ENCODE assay signal across 19 cellular contexts in the genomic region with DNA sequence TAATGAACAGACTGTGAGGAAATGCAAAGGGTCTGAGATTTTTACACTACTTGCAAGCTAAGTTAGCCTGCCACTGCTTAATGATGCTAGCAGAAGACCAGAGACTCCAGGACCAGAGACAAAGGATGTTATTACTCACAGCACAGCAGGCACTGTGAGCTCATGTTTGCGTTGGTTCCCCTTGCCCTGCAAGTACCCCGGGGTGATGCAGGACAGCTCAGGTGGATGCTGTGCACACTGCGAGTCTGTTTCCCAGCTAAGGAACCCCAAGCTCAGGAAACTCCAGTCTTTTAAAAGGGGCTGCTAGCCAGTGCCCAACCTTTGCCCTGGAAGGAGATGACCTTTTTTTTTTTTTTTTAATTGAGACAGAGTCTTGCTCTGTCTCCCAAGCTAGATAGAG. TPM values are rescaled to one million over a fixed set of nuclear protein-coding genes. Genes with fewer than 3 reads are reported as not detected.
DNase-seq lines count a peak whose midpoint lies in the region; ATAC-seq and TF ChIP-seq lines count a peak whose summit lies in the region.
"Had no signal": no experiment of that assay in that cellular context is flagged by ENCODE, and none has a peak within 500 bp of the region (broad histone marks: within the 10 kb centered on the region; RNA-seq: fewer than 3 reads in every experiment).

No MANE protein-coding gene starts in this region.

- H3K36me3 ChIP-seq in PC-9 (ENCODE audit: low read depth) (no peaks in the 10 kb centered on the region), osteoblast (ENCODE audit: insufficient read depth, low read length) (no peaks in the 10 kb centered on the region)
- H3K36me3 ChIP-seq: cardiac muscle cell, spleen had no signal

- H3K36me3 Mint-ChIP-seq in activated naive CD4-positive, alpha-beta T cell treated with anti-CD3 and anti-CD28 coated beads, Interleukin-2, amount 10 ng/mL, durations not matched to agents 7 days and 5 days, result peaks cover 23% of the 10 kb centered on the region
- peaks cover 7% of the 10 kb centered on the region for H3K36me3 Mint-ChIP-seq in central memory CD8-positive, alpha-beta T cell (ENCODE audit: insufficient read depth)

- H3K4me1 Mint-ChIP-seq in activated naive CD4-positive, alpha-beta T cell treated with anti-CD3 and anti-CD28 coated beads, Interleukin-2, amount 10 ng/mL, durations not matched to agents 7 days and 5 days, result peaks cover 64% of the 10 kb centered on the region
- H3K4me1 Mint-ChIP-seq in central memory CD8-positive, alpha-beta T cell, result peaks cover 57% of the 10 kb centered on the region
- H3K4me1 Mint-ChIP-seq in stimulated activated naive CD8-positive, alpha-beta T cell treated with anti-CD3 and anti-CD28 coated beads, Interleukin-15, amount 100 ng/mL, for 72 hours, result peaks cover 94% of the 10 kb centered on the region

- no peaks in the 10 kb centered on the region for H3K9me3 ChIP-seq in PC-9 (ENCODE audit: insufficient read depth, low read depth)
- no peaks in the 10 kb centered on the region for H3K9me3 ChIP-seq in osteoblast (ENCODE audit: low read depth, low read length)

- H3K4me3 Mint-ChIP-seq in activated naive CD4-positive, alpha-beta T cell treated with anti-CD3 and anti-CD28 coated beads, Interleukin-2, amount 10 ng/mL, durations not matched to agents 7 days and 5 days, result no peak overlapping the region
- peak overlapping the region; percentile 80 for H3K4me3 Mint-ChIP-seq in central memory CD8-positive, alpha-beta T cell
- peak overlapping the region; percentile 84 for H3K4me3 Mint-ChIP-seq in stimulated activated naive CD8-positive, alpha-beta T cell treated with anti-CD3 and anti-CD28 coated beads, Interleukin-15, amount 100 ng/mL, for 72 hours

- peaks cover 20% of the 10 kb centered on the region for H3K9me3 Mint-ChIP-seq in activated naive CD4-positive, alpha-beta T cell treated with anti-CD3 and anti-CD28 coated beads, Interleukin-2, amount 10 ng/mL, durations not matched to agents 7 days and 5 days
- no peaks in the 10 kb centered on the region for H3K9me3 Mint-ChIP-seq in central memory CD8-positive, alpha-beta T cell
- peaks cover 21 to 32% of the 10 kb centered on the region in 2 donors for H3K9me3 Mint-ChIP-seq in stimulated activated naive CD8-positive, alpha-beta T cell treated with anti-CD3 and anti-CD28 coated beads, Interleukin-15, amount 100 ng/mL, for 72 hours
- H3K9me3 Mint-ChIP-seq: activated B cell treated with CpG ODN at 0.5 μM for 24 hours had no signal

- TF ChIP-seq CTCF in PC-9 (conservative IDR thresholded peaks at IDR 0.05), result no peak
- TF ChIP-seq CTCF in osteoblast (IDR thresholded peaks at IDR 0.05; ENCODE audit: extremely low read depth, low read depth, low read length), result no peak
- no peak for TF ChIP-seq CTCF in dorsolateral prefrontal cortex (IDR thresholded peaks at IDR 0.05 in 54 of 56, conservative IDR thresholded peaks at IDR 0.05 in 2 of 56; ENCODE audit: low read depth in 1 of 56, partially characterized antibody in 56 of 56)

- H2AFZ ChIP-seq in PC-9, result no peak overlapping the region
- H2AFZ ChIP-seq in osteoblast (ENCODE audit: low read length), result no peak overlapping the region

- POLR2A ChIA-PET in PC-9 (lab: Charles Lee; ENCODE audit: unreplicated experiment), result no interaction called here

- H3K79me2 ChIP-seq in PC-9 (ENCODE audit: low read depth) (no peaks in the 10 kb centered on the region), osteoblast (ENCODE audit: insufficient read depth, low read length) (no peaks in the 10 kb centered on the region)

- H4K20me1 ChIP-seq in PC-9 (ENCODE audit: insufficient read depth) (no peaks in the 10 kb centered on the region), osteoblast (ENCODE audit: insufficient read depth, low read length) (no peaks in the 10 kb centered on the region)

- BruUV-seq in PC-9 (replicated peaks; lab: Mats Ljungman, UMichigan), result TSS peak; percentile 38

- intact Hi-C loops in PC-9 (cut with micrococcal nuclease; ENCODE audit: unreplicated experiment), result no loop called here
- intact Hi-C loops in dorsolateral prefrontal cortex (cut with DNase I), result no loop called here

- no peaks in the 10 kb centered on the region for H3K27me3 ChIP-seq in PC-9 (ENCODE audit: insufficient read depth, low read depth)
- H3K27me3 ChIP-seq in osteoblast (ENCODE audit: insufficient read depth, low read length), result peaks cover 53% of the 10 kb centered on the region
- peaks cover 0 to 35% (median 0%) of the 10 kb centered on the region in 45 donors for H3K27me3 ChIP-seq in dorsolateral prefrontal cortex
- H3K27me3 ChIP-seq: cardiac muscle cell had no signal

- H3F3A ChIP-seq in PC-9 (ENCODE audit: insufficient read depth, low read depth), result peaks cover 9% of the 10 kb centered on the region; the same call in 1 of the 2 replicates

- DNase-seq in activated naive CD4-positive, alpha-beta T cell treated with anti-CD3 and anti-CD28 coated beads, Interleukin-2, amount 10 ng/mL, durations not matched to agents 7 days and 5 days, result no peak
- no peak for DNase-seq in activated naive CD4-positive, alpha-beta T cell treated with anti-CD3 and anti-CD28 coated beads, Interleukin-2, amount 50 U/mL, for 16 hours
- DNase-seq in PC-9, result no peak
- no peak for DNase-seq in central memory CD8-positive, alpha-beta T cell (ENCODE audit: low spot score in 2 of 2)
- no peak for DNase-seq in stimulated activated naive CD8-positive, alpha-beta T cell treated with anti-CD3 and anti-CD28 coated beads, Interleukin-15, amount 100 ng/mL, for 72 hours
- no peak for DNase-seq in osteoblast (ENCODE audit: insufficient read length, low spot score, missing footprints)
- no peak for DNase-seq in DMS 273 treated with DMSO at 0.1 percent for 48 hours (lab: John Stamatoyannopoulos, UW)
- no peak for DNase-seq in dorsolateral prefrontal cortex
- DNase-seq: activated B cell treated with CpG ODN at 0.5 μM for 24 hours; activated CD8-positive, alpha-beta memory T cell treated with anti-CD3 and anti-CD28 coated beads, Interleukin-2, amount 50 U/mL, for 4 hours; CD4-positive, CD25-positive, alpha-beta regulatory T cell; DMS79 treated with DMSO at 0.1 percent for 48 hours; mesendoderm; NCI-H1417 treated with DMSO at 0.1 percent for 48 hours; NCI-H526 treated with DMSO at 0.1 percent for 48 hours; SIG-M5; spleen; stimulated activated CD4-positive, alpha-beta T cell treated with anti-CD3 and anti-CD28 coated beads, Interleukin-4, amount 100 ng/mL, for 4 hours had no signal

- ATAC-seq in central memory CD8-positive, alpha-beta T cell (replicated peaks; ENCODE audit: extremely low read depth, poor library complexity, severe bottlenecking), result no peak
- no peak for ATAC-seq in stimulated activated naive CD8-positive, alpha-beta T cell treated with anti-CD3 and anti-CD28 coated beads, Interleukin-15, amount 100 ng/mL, for 72 hours

- H3K27ac ChIP-seq in PC-9 (no peak overlapping the region), osteoblast (ENCODE audit: low read depth, low read length) (no peak overlapping the region), dorsolateral prefrontal cortex (no peak overlapping the region)
- H3K27ac ChIP-seq: cardiac muscle cell, spleen had no signal

- H3K9me2 ChIP-seq in PC-9 (ENCODE audit: insufficient read depth), result no peaks in the 10 kb centered on the region

- CTCF ChIA-PET in activated naive CD4-positive, alpha-beta T cell treated with anti-CD3 and anti-CD28 coated beads, Interleukin-2, amount 10 ng/mL, durations not matched to agents 7 days and 5 days (lab: Charles Lee), result interaction anchor here (1.5 to 1.9 kb wide), 2 partner anchors 17 to 92 kb away, joined by 4 to 5 read pairs; no protein-coding TSS in a partner anchor
- CTCF ChIA-PET in PC-9 (lab: Charles Lee), result interaction anchor here (0.6 to 1.1 kb wide), 2 partner anchors 14 to 52 kb away, joined by 3 to 5 read pairs; no protein-coding TSS in a partner anchor

- H3K4me3 ChIP-seq in PC-9 (no peak overlapping the region), osteoblast (ENCODE audit: insufficient read depth, low read length) (no peak overlapping the region), dorsolateral prefrontal cortex (no peak overlapping the region)

- peak overlapping the region; percentile 93; the same call in 1 of the 2 replicates for H3K4me2 ChIP-seq in PC-9
- no peak overlapping the region for H3K4me2 ChIP-seq in osteoblast (ENCODE audit: insufficient read depth, low read length)

- peak overlapping the region; percentile 89 for H3K27ac Mint-ChIP-seq in activated naive CD4-positive, alpha-beta T cell treated with anti-CD3 and anti-CD28 coated beads, Interleukin-2, amount 10 ng/mL, durations not matched to agents 7 days and 5 days
- peak overlapping the region; percentile 58 for H3K27ac Mint-ChIP-seq in central memory CD8-positive, alpha-beta T cell (ENCODE audit: low read depth)
- peak overlapping the region in 1 of 2 donors; percentile 84 for H3K27ac Mint-ChIP-seq in stimulated activated naive CD8-positive, alpha-beta T cell treated with anti-CD3 and anti-CD28 coated beads, Interleukin-15, amount 100 ng/mL, for 72 hours
- H3K27ac Mint-ChIP-seq: activated B cell treated with CpG ODN at 0.5 μM for 24 hours had no signal

- H3K27me3 Mint-ChIP-seq in activated naive CD4-positive, alpha-beta T cell treated with anti-CD3 and anti-CD28 coated beads, Interleukin-2, amount 10 ng/mL, durations not matched to agents 7 days and 5 days, result peaks cover 76% of the 10 kb centered on the region
- H3K27me3 Mint-ChIP-seq in central memory CD8-positive, alpha-beta T cell, result peaks cover 17% of the 10 kb centered on the region
- peaks cover 32% of the 10 kb centered on the region for H3K27me3 Mint-ChIP-seq in stimulated activated naive CD8-positive, alpha-beta T cell treated with anti-CD3 and anti-CD28 coated beads, Interleukin-15, amount 100 ng/mL, for 72 hours

- no peaks in the 10 kb centered on the region for H3K4me1 ChIP-seq in PC-9 (replicated peaks; ENCODE audit: insufficient read depth)
- H3K4me1 ChIP-seq in osteoblast (ENCODE audit: insufficient read depth, low read length), result peaks cover 3% of the 10 kb centered on the region

RNA-seq across cellular contexts. Expression of gene FHAD1, which starts 1.2 kb away (rescaled TPM):
- total RNA-seq in PC-9 (2021) (6.9 and 8.2 TPM in 2 replicates), osteoblast (0.72 and 1.8 TPM in 2 replicates), dorsolateral prefrontal cortex (1 to 10 TPM; 1.0 to 9.2 (median 3.4) TPM)
- total RNA-seq: activated B cell treated with CpG ODN at 0.5 μM for 24 hours; CD4-positive, CD25-positive, alpha-beta regulatory T cell had no signal
